8 cellular contexts compared by ENCODE assay signal in the genomic region with DNA sequence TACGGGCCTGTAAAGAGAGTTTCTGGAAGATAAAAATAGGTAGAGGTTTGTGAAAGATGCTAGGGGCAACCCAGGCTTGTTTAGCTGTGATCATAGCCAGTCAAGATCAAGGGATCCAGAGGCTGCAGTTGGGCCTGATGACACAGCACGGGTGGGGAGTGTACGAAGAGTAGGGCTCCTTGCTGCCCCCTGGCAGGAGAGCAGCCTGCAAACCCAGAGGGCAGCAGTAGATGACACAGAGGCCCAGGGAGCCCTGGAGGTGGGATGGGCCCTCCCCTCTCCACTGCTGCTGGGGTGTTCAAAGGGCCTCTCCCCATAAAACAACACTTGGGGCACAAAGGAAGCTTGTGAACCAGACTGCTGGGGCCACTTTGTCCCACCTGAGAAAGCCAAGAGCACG. TPM values are rescaled to one million over a fixed set of nuclear protein-coding genes. Genes with fewer than 3 reads are reported as not detected.
A peak's percentile ranks its signal among the peaks of the same experiment; 100 is the strongest.
DNase-seq lines count a peak whose midpoint lies in the region; ATAC-seq, FAIRE-seq and TF ChIP-seq lines count a peak whose summit lies in the region.

No MANE protein-coding gene starts in this region.

- WGBS in IMR-90 (ENCODE audit: extremely low coverage in 2 of 2, insufficient read length in 1 of 2), 2 experiments, result 69% methylated on average over 4 of the region's 4 CpGs; no CpG with 5 or more reads in 1 of the 2 experiments
- 57 to 71% methylated on average over 4 of the region's 4 CpGs for WGBS in lower leg skin, 2 donors

- H3K27ac Mint-ChIP-seq in activated B cell treated with CpG ODN at 0.5 μM for 24 hours, result no peak overlapping the region

- H3K4me1 Mint-ChIP-seq in activated B cell treated with CpG ODN at 0.5 μM for 24 hours, result no peaks in the 10 kb centered on the region

- H2AK9ac ChIP-seq in IMR-90 (replicated peaks; ENCODE audit: low read depth, low read length, poor library complexity), result no peak overlapping the region

- no peaks in the 10 kb centered on the region for H3K79me1 ChIP-seq in IMR-90 (ENCODE audit: low read depth in 1 of 2, low read length in 2 of 2)

- H4K8ac ChIP-seq in IMR-90 (ENCODE audit: low read depth in 2 of 2, low read length in 2 of 2), result no peak overlapping the region

- no peaks in the 10 kb centered on the region for H4K20me1 ChIP-seq in IMR-90 (ENCODE audit: insufficient read depth, low read length)

- H3K4me3 Mint-ChIP-seq in activated B cell treated with CpG ODN at 0.5 μM for 24 hours, result no peak overlapping the region

- peak; percentile 44 for TF ChIP-seq CTCF in IMR-90 (conservative IDR thresholded peaks at IDR 0.05; ENCODE audit: low read depth, low read length)
- no peak for TF ChIP-seq CTCF in activated B cell treated with CpG ODN at 0.5 μM for 24 hours (IDR thresholded peaks at IDR 0.05)
- no peak for TF ChIP-seq CTCF in lower leg skin (IDR thresholded peaks at IDR 0.05)

- peaks cover 19% of the 10 kb centered on the region for H3K27me3 Mint-ChIP-seq in activated B cell treated with CpG ODN at 0.5 μM for 24 hours

- CTCF ChIA-PET in IMR-90 (lab: Yijun Ruan, JAX) (interaction anchor here (1.0 kb wide), 2 partner anchors 9 to 43 kb away, joined by 3 read pairs; no protein-coding TSS in a partner anchor), activated B cell treated with CpG ODN at 0.5 μM for 24 hours (lab: Charles Lee) (interaction anchor here (1.0 to 1.3 kb wide), 3 partner anchors 47 to 92 kb away, joined by 3 to 5 read pairs (median 5); a partner anchor contains a TSS)

- ATAC-seq in IMR-90 (ENCODE audit: low read depth) (peak; percentile 88), activated B cell treated with CpG ODN at 0.5 μM for 24 hours (ENCODE audit: low read depth) (peak; percentile 71), GM21360 (IDR thresholded peaks at IDR 0.05; ENCODE audit: unreplicated experiment) (no peak)

- H3K9ac ChIP-seq in IMR-90 (ENCODE audit: low read depth, low read length), result no peak overlapping the region

- H3K18ac ChIP-seq in IMR-90 (ENCODE audit: low read depth, low read length), result no peak overlapping the region

- H3K56ac ChIP-seq in IMR-90 (ENCODE audit: extremely low read depth, insufficient read depth, low read length), result no peak overlapping the region

- no peak overlapping the region for H2BK20ac ChIP-seq in IMR-90 (ENCODE audit: low read depth, low read length)

- H3K9me1 ChIP-seq in IMR-90 (ENCODE audit: insufficient read depth, low read length), result no peaks in the 10 kb centered on the region; the same call in 1 of the 2 replicates

- H2AK5ac ChIP-seq in IMR-90 (ENCODE audit: low read depth, low read length), result no peak overlapping the region

- intact Hi-C loops in IMR-90 (cut with micrococcal nuclease) (no loop called here), activated B cell treated with CpG ODN at 0.5 μM for 24 hours (cut with micrococcal nuclease) (loop anchor here (1.0 kb wide), 3 partner anchors 48 to 150 kb away; no protein-coding TSS in a partner anchor), lower leg skin (cut with DNase I; ENCODE audit: low total_unique reads) (no loop called here)

- H3K4ac ChIP-seq in IMR-90 (ENCODE audit: low read depth, low read length), result no peak overlapping the region

- H2BK5ac ChIP-seq in IMR-90 (ENCODE audit: low read depth, low read length, poor library complexity, severe bottlenecking), result no peak overlapping the region

- no peaks in the 10 kb centered on the region for H3K36me3 Mint-ChIP-seq in activated B cell treated with CpG ODN at 0.5 μM for 24 hours (ENCODE audit: low read depth)

- in situ Hi-C loops in IMR-90 (cut with MboI; ENCODE audit: low sequenced_read_pairs), result no loop called here

- no peaks in the 10 kb centered on the region for H3K36me3 ChIP-seq in IMR-90 (ENCODE audit: control insufficient read depth, insufficient read depth, low read length)

- no peak for FAIRE-seq in urothelium cell line (lab: Jason Lieb, UNC)

- H4K91ac ChIP-seq in IMR-90 (ENCODE audit: insufficient read depth, low read depth, low read length), result no peak overlapping the region

- TF ChIP-seq POLR2A in IMR-90 (IDR thresholded peaks at IDR 0.05; ENCODE audit: low read depth, low read length) (no peak), lower leg skin (IDR thresholded peaks at IDR 0.05) (no peak)

- H3K9me3 ChIP-seq in IMR-90 (ENCODE audit: control insufficient read depth, insufficient read depth, low read length), result no peaks in the 10 kb centered on the region

- H2BK120ac ChIP-seq in IMR-90 (ENCODE audit: low read depth, low read length), result no peak overlapping the region

- dilution Hi-C loops in IMR-90 (cut with HindIII; ENCODE audit: low sequenced_read_pairs, unreplicated experiment), result no loop called here

- H2AFZ ChIP-seq in IMR-90 (replicated peaks; ENCODE audit: low read length, poor library complexity), result no peak overlapping the region

- BruUV-seq in IMR-90 (replicated peaks; lab: Mats Ljungman, UMichigan), result no TSS peak

- POLR2A ChIA-PET in IMR-90 (lab: Charles Lee; ENCODE audit: unreplicated experiment) (no interaction called here), activated B cell treated with CpG ODN at 0.5 μM for 24 hours (lab: Charles Lee) (no interaction called here)

- H4K5ac ChIP-seq in IMR-90 (ENCODE audit: low read depth, low read length), result no peak overlapping the region

- no peak overlapping the region for H3K27ac ChIP-seq in IMR-90 (ENCODE audit: insufficient read depth, low read length)

- no peaks in the 10 kb centered on the region for H3K9me3 Mint-ChIP-seq in activated B cell treated with CpG ODN at 0.5 μM for 24 hours

- H3K4me2 ChIP-seq in IMR-90 (ENCODE audit: low read depth, low read length), result no peak overlapping the region

- H3K4me3 ChIP-seq in IMR-90 (ENCODE audit: insufficient read depth, low read depth, low read length), result no peak overlapping the region
- no peak overlapping the region for H3K4me3 ChIP-seq in lower leg skin (ENCODE audit: low read depth, poor library complexity, severe bottlenecking)

- peak; percentile 10 for DNase-seq in DMS53 treated with DMSO at 0.1 percent for 48 hours (lab: John Stamatoyannopoulos, UW; ENCODE audit: unreplicated experiment)
- peak; percentile 31 for DNase-seq in IMR-90
- DNase-seq in activated B cell treated with CpG ODN at 0.5 μM for 24 hours, result no peak
- peak; percentile 50 for DNase-seq in hepatic stellate cell (ENCODE audit: low spot score)
- DNase-seq in urothelium cell line (ENCODE audit: low spot score), result peak; percentile 52
- no peak for DNase-seq in effector CD8-positive, alpha-beta T cell (lab: John Stamatoyannopoulos, UW)
- DNase-seq in lower leg skin (ENCODE audit: low spot score in 2 of 2), result no peak

- no peak overlapping the region for H3K23ac ChIP-seq in IMR-90 (ENCODE audit: low read depth, low read length)

- H3K14ac ChIP-seq in IMR-90 (replicated peaks; ENCODE audit: low read depth, low read length), result no peak overlapping the region

- peaks cover 13% of the 10 kb centered on the region for H3K27me3 ChIP-seq in IMR-90 (ENCODE audit: control insufficient read depth, insufficient read depth, low read length)

- no peak overlapping the region for H2BK15ac ChIP-seq in IMR-90 (ENCODE audit: low read depth, low read length)

- peak; percentile 45 for TF ChIP-seq RAD21 in IMR-90 (IDR thresholded peaks at IDR 0.05; ENCODE audit: low read length)

- no peaks in the 10 kb centered on the region; the same call in 1 of the 2 replicates for H3K4me1 ChIP-seq in IMR-90 (ENCODE audit: control insufficient read depth, insufficient read depth, low read length)

TF ChIP-seq in IMR-90, 13 proteins besides CTCF, POLR2A, EP300 and RAD21:
- TF ChIP-seq CHD1 (IDR thresholded peaks at IDR 0.05; ENCODE audit: low read depth, low read length) (no peak), MAZ (IDR thresholded peaks at IDR 0.05; ENCODE audit: borderline replicate concordance, low read depth, low read length) (peak; percentile 66; the same call in 1 of the 2 replicates), SMC3 (IDR thresholded peaks at IDR 0.05; ENCODE audit: low read depth, low read length) (peak; percentile 41), NFE2L2 (IDR thresholded peaks at IDR 0.05; ENCODE audit: low read depth, low read length) (0 out of 2 replicates have a peak, but pooled peaks have one; percentile 8)

RNA-seq across cellular contexts. Expression of a gene that starts 47.2 kb away (rescaled TPM):
- total RNA-seq in IMR-90 (2012; rRNA removed) (156 and 190 TPM in 2 replicates), activated B cell treated with CpG ODN at 0.5 μM for 24 hours (29.0 and 31.3 TPM in 2 replicates), lower leg skin (10 to 100 TPM; 36.2 to 91.3 (median 70.4) TPM)
- polyA plus RNA-seq in IMR-90 (2012; rRNA removed), result 211 and 234 TPM in 2 replicates
- polyA plus RNA-seq in IMR-90 (2012; cell fraction: cytosol; rRNA removed), result 69.3 and 213 TPM in 2 replicates
- polyA plus RNA-seq in IMR-90 (2012; cell fraction: nucleus; rRNA removed; ENCODE audit: low replicate concordance), result 853 and 1,420 TPM in 2 replicates

Comparison
In these comparisons a context has a peak if more than half of its experiments do, and no peak if none do; other contexts are left out.
1. DNase-seq: peak in DMS53 treated with DMSO at 0.1 percent for 48 hours (single experiment), IMR-90 (single experiment), hepatic stellate cell (single experiment) and urothelium cell line (single experiment); none in activated B cell treated with CpG ODN at 0.5 μM for 24 hours (single experiment), effector CD8-positive, alpha-beta T cell (single experiment) and lower leg skin (0 of 2).